8 cellular contexts compared by ENCODE assay signal in genomic region chr17:79923974-79924638, GRCh38.
A peak's percentile ranks its signal among the peaks of the same experiment; 100 is the strongest.
DNase-seq lines count a peak whose midpoint lies in the region; ATAC-seq and TF ChIP-seq lines count a peak whose summit lies in the region.

No MANE protein-coding gene starts in this region.

- peaks cover 4% of the 10 kb centered on the region for H3K4me1 Mint-ChIP-seq in activated T-cell treated with anti-CD3 and anti-CD28 coated beads, Interleukin-2, amount 50 U/mL, for 24 hours (ENCODE audit: low read depth)

- no peaks in the 10 kb centered on the region for H3K36me3 Mint-ChIP-seq in activated T-cell treated with anti-CD3 and anti-CD28 coated beads, Interleukin-2, amount 50 U/mL, for 24 hours (ENCODE audit: low read depth)

- peak; percentile 47 for TF ChIP-seq CTCF in LNCaP clone FGC (IDR thresholded peaks at IDR 0.05; ENCODE audit: control insufficient read depth, extremely low read depth, insufficient read depth)

- no peak for ATAC-seq in GM18873 (IDR thresholded peaks at IDR 0.05; ENCODE audit: low FRiP score, unreplicated experiment)

- no peak overlapping the region for H3K4me3 Mint-ChIP-seq in activated T-cell treated with anti-CD3 and anti-CD28 coated beads, Interleukin-2, amount 50 U/mL, for 24 hours

- no peak overlapping the region for H3K27ac Mint-ChIP-seq in activated T-cell treated with anti-CD3 and anti-CD28 coated beads, Interleukin-2, amount 50 U/mL, for 24 hours

- H3K4me3 ChIP-seq in LNCaP clone FGC (ENCODE audit: low read depth, low read length): no peak overlapping the region

- peaks cover 31% of the 10 kb centered on the region for H3K27me3 Mint-ChIP-seq in activated T-cell treated with anti-CD3 and anti-CD28 coated beads, Interleukin-2, amount 50 U/mL, for 24 hours

- in situ Hi-C loops in G401 (cut with HindIII; ENCODE audit: low sequenced_read_pairs): no loop called here

- peak overlapping the region; percentile 66 for H3K27ac ChIP-seq in substantia nigra (ENCODE audit: low read depth, low read length, poor library complexity, severe bottlenecking)

- DNase-seq in G401 (ENCODE audit: low spot score) (peak; percentile 28), LNCaP clone FGC (ENCODE audit: low read depth) (no peak), iris pigment epithelial cell (ENCODE audit: low read depth) (peak; percentile 23), substantia nigra (lab: John Stamatoyannopoulos, UW) (peak in 35 of 49 donors; percentile 9 to 77 (median 44)), DMS79 (lab: John Stamatoyannopoulos, UW) (no peak), retina (no peak)
- DNase-seq in activated T-cell treated with anti-CD3 and anti-CD28 coated beads, Interleukin-2, amount 50 U/mL, for 24 hours: peak; percentile 55

- no peaks in the 10 kb centered on the region for H3K9me3 Mint-ChIP-seq in activated T-cell treated with anti-CD3 and anti-CD28 coated beads, Interleukin-2, amount 50 U/mL, for 24 hours

Comparison
In these comparisons a context has a peak if more than half of its experiments do, and no peak if none do; other contexts are left out.
1. DNase-seq: peak in G401 (single experiment), activated T-cell treated with anti-CD3 and anti-CD28 coated beads, Interleukin-2, amount 50 U/mL, for 24 hours (single experiment), iris pigment epithelial cell (single experiment) and substantia nigra (35 of 49); none in LNCaP clone FGC (single experiment), DMS79 (single experiment) and retina (single experiment).